ENCODE assay signal across 1 cellular context in genomic region chr3:174495928-174496327, GRCh38.
TF ChIP-seq lines count a peak whose summit lies in the region.

No MANE protein-coding gene starts in this region.

TF ChIP-seq in IMR-90, 13 proteins besides CTCF, POLR2A, EP300 and RAD21 (continued from another document):
- no peak for TF ChIP-seq ELK1 (IDR thresholded peaks at IDR 0.05; ENCODE audit: borderline replicate concordance, low read depth, low read length)
- TF ChIP-seq CEBPB (IDR thresholded peaks at IDR 0.05; ENCODE audit: low read depth, low read length), result no peak
- no peak for TF ChIP-seq MXI1 (IDR thresholded peaks at IDR 0.05; ENCODE audit: borderline replicate concordance, low read depth, low read length)
- no peak for TF ChIP-seq FOS (IDR thresholded peaks at IDR 0.05; ENCODE audit: low read depth, low read length)
